Comparison of ENCODE assay signal across 8 cellular contexts in genomic region chr1:213374369-213374768, GRCh38.
A peak's percentile ranks its signal among the peaks of the same experiment; 100 is the strongest.
DNase-seq lines count a peak whose midpoint lies in the region; ATAC-seq, FAIRE-seq and TF ChIP-seq lines count a peak whose summit lies in the region.

No MANE protein-coding gene starts in this region.

- DNase-seq in ELF-1 (ENCODE audit: low read depth, low spot score) (peak; percentile 70), KBM-7 (peak; percentile 36), RCC 7860 (ENCODE audit: low spot score) (peak; percentile 38), cardiac muscle cell (ENCODE audit: low read depth in 1 of 2, low spot score in 1 of 2) (peak; percentile 70 to 86), sciatic nerve (ENCODE audit: low spot score) (peak; percentile 81), cerebellar nuclear complex (lab: John Stamatoyannopoulos, UW) (no peak)
- peak; percentile 13 to 59 (median 26) for DNase-seq in activated naive CD4-positive, alpha-beta T cell (lab: John Stamatoyannopoulos, UW)

- H3K9me3 ChIP-seq in cardiac muscle cell (ENCODE audit: low read depth), result no peaks in the 10 kb centered on the region

- H3K27me3 ChIP-seq in cardiac muscle cell, result no peaks in the 10 kb centered on the region

- H3K27ac ChIP-seq in cardiac muscle cell, result no peak overlapping the region

- no peak for FAIRE-seq in RCC 7860 (lab: Jason Lieb, UNC)

- in situ Hi-C loops in KBM-7 (cut with MboI; ENCODE audit: low pct_unique_long_range_greater_than_20kb, low sequenced_read_pairs), result no loop called here

- H3K4me3 ChIP-seq in cardiac muscle cell, result no peak overlapping the region

- H3K36me3 ChIP-seq in cardiac muscle cell, result no peaks in the 10 kb centered on the region

- ATAC-seq in GM21529 (IDR thresholded peaks at IDR 0.05; ENCODE audit: unreplicated experiment) (peak; percentile 96), sciatic nerve (peak; percentile 56)

- H3K4me1 ChIP-seq in cardiac muscle cell (ENCODE audit: low read depth), result peaks cover 8% of the 10 kb centered on the region

- intact Hi-C loops in sciatic nerve (cut with DNase I), result no loop called here

- TF ChIP-seq CTCF in cardiac muscle cell (IDR thresholded peaks at IDR 0.05; ENCODE audit: low read depth, low read length), result peak; percentile 94

Comparison
In these comparisons a context has a peak if more than half of its experiments do, and no peak if none do; other contexts are left out.
1. DNase-seq: peak in ELF-1 (single experiment), KBM-7 (single experiment), RCC 7860 (single experiment), activated naive CD4-positive, alpha-beta T cell (4 of 4), cardiac muscle cell (2 of 2) and sciatic nerve (single experiment); none in cerebellar nuclear complex (0 of 2).